ENCODE assay signal across 18 cellular contexts in the genomic region with DNA sequence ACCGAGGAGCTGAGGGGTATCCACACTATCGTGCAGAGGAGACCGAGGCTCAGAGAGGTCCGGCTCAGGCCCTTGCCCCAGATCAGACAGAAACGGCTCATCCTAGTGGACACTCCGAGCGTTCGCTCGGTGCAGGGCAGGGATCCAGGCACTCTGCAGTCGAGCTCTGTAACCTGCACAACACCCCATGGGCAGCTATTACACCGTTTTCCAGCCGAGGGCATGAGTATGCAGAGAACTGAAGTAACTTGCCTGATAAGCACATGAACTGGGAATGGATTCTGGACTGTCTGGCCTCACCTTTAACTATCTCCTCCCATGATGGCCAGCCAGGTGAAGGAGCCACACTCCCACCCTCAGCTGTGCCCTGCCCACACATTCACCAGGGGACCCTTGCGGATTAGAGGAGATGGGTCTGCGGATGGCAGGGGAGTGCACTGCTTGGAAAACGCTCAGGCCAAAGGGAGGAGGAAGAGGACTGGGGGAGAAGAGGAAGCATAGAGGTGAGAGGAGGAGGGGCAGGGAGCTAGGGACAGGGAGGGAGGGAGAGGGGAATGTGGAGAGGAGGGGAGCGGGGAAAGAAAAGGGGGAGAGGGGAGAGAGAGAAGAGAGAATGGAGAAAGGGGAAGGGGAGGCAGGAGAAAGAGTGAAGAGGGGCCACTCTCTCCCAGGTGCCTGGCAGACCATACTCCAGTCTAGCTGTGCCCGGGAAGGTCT. TPM values are rescaled to one million over a fixed set of nuclear protein-coding genes. Genes with fewer than 3 reads are reported as not detected.
A peak's percentile ranks its signal among the peaks of the same experiment; 100 is the strongest.
DNase-seq lines count a peak whose midpoint lies in the region; TF ChIP-seq lines count a peak whose summit lies in the region.
"Had no signal": no experiment of that assay in that cellular context is flagged by ENCODE, and none has a peak within 500 bp of the region (broad histone marks: within the 10 kb centered on the region; RNA-seq: fewer than 3 reads in every experiment).

No MANE protein-coding gene starts in this region.

- H2AK5ac ChIP-seq in neuronal stem cell (ENCODE audit: low read depth, low read length), result peak overlapping the region; percentile 83

- H2BK5ac ChIP-seq in neuronal stem cell (ENCODE audit: low read length), result peak overlapping the region; percentile 50

- no peaks in the 10 kb centered on the region for H4K20me1 ChIP-seq in Loucy (ENCODE audit: insufficient read depth, low read length, poor library complexity, severe bottlenecking)

- no peaks in the 10 kb centered on the region for H3K79me1 ChIP-seq in neuronal stem cell (ENCODE audit: low read depth, low read length)

- no peaks in the 10 kb centered on the region for H3K9me3 Mint-ChIP-seq in endodermal cell
- H3K9me3 Mint-ChIP-seq: dendritic cell treated with granulocyte-macrophage colony-stimulating factor and Interleukin-4, amounts not matched to agents 40 ng/mL and 50 ng/mL, for 4 days; IgD-negative memory B cell; memory B cell had no signal

- H3K27ac Mint-ChIP-seq in endodermal cell, result no peak overlapping the region
- H3K27ac Mint-ChIP-seq: dendritic cell treated with granulocyte-macrophage colony-stimulating factor and Interleukin-4, amounts not matched to agents 40 ng/mL and 50 ng/mL, for 4 days; IgD-negative memory B cell; memory B cell had no signal

- H4K91ac ChIP-seq in neuronal stem cell (ENCODE audit: low read depth, low read length, poor library complexity), result no peak overlapping the region

- H3K4me3 Mint-ChIP-seq in endodermal cell, result peak overlapping the region; percentile 17
- H3K4me3 Mint-ChIP-seq: dendritic cell treated with granulocyte-macrophage colony-stimulating factor and Interleukin-4, amounts not matched to agents 40 ng/mL and 50 ng/mL, for 4 days; IgD-negative memory B cell; memory B cell had no signal

- no peak for DNase-seq in endodermal cell
- DNase-seq in neuronal stem cell (ENCODE audit: low spot score), result no peak
- no peak for DNase-seq in adrenal gland
- DNase-seq in NCI-H526 (lab: John Stamatoyannopoulos, UW), result no peak
- no peak for DNase-seq in NCI-H1930 (lab: John Stamatoyannopoulos, UW)
- DNase-seq: activated gamma-delta T cell treated with Interleukin-2 at 50 U/mL for 16 hours; DND-41; erythroblast; NCI-H2107; NCI-H748 treated with DMSO at 0.1 percent for 48 hours; nucleus accumbens; stimulated activated CD4-positive, alpha-beta T cell treated with anti-CD3 and anti-CD28 coated beads, Interleukin-2, amount 100 ng/mL, for 24 hours had no signal

- H3K9ac ChIP-seq in ES-I3 (ENCODE audit: low read depth, low read length) (peak overlapping the region; percentile 35; the same call in 1 of the 2 replicates), Loucy (ENCODE audit: low read depth, low read length, poor library complexity, severe bottlenecking) (no peak overlapping the region), endodermal cell (ENCODE audit: extremely low read depth, low read length, poor library complexity, severe bottlenecking) (no peak overlapping the region), neuronal stem cell (ENCODE audit: low read depth, low read length, poor library complexity) (peak overlapping the region; percentile 77)

- H3K4ac ChIP-seq in neuronal stem cell (ENCODE audit: low read length), result no peak overlapping the region

- H2AFZ ChIP-seq in Loucy (ENCODE audit: low read length) (no peak overlapping the region), neuronal stem cell (ENCODE audit: low read length) (no peak overlapping the region)

- H3K27ac ChIP-seq in endodermal cell (ENCODE audit: low read depth, low read length), result no peak overlapping the region
- no peak overlapping the region for H3K27ac ChIP-seq in neuronal stem cell (replicated peaks; ENCODE audit: low read length)
- no peak overlapping the region for H3K27ac ChIP-seq in adrenal gland
- H3K27ac ChIP-seq: gastroesophageal sphincter had no signal

- TF ChIP-seq CTCF in Loucy (conservative IDR thresholded peaks at IDR 0.05; ENCODE audit: low read length) (no peak), endodermal cell (conservative IDR thresholded peaks at IDR 0.05) (peak; percentile 45), adrenal gland (IDR thresholded peaks at IDR 0.05) (no peak)

- H3K79me2 ChIP-seq in Loucy (ENCODE audit: insufficient read depth, low read length), result peaks cover 21% of the 10 kb centered on the region

- peaks cover 32% of the 10 kb centered on the region for H3K4me1 Mint-ChIP-seq in endodermal cell

- H2BK120ac ChIP-seq in neuronal stem cell (ENCODE audit: low read depth, low read length), result no peak overlapping the region

- H3K9me3 ChIP-seq in ES-I3 (ENCODE audit: control insufficient read depth, insufficient read depth, low read length) (no peaks in the 10 kb centered on the region), Loucy (ENCODE audit: insufficient read depth, low read depth, low read length) (no peaks in the 10 kb centered on the region), endodermal cell (ENCODE audit: control insufficient read depth, low read length) (no peaks in the 10 kb centered on the region), neuronal stem cell (replicated peaks in 1 of 2; ENCODE audit: control insufficient read depth in 2 of 2, insufficient read depth in 1 of 2, low read depth in 1 of 2, low read length in 2 of 2) (no peaks in the 10 kb centered on the region), adrenal gland (replicated peaks in 1 of 3) (no peaks in the 10 kb centered on the region)
- H3K9me3 ChIP-seq: gastroesophageal sphincter had no signal

- peak overlapping the region; percentile 56 for H3K14ac ChIP-seq in neuronal stem cell (ENCODE audit: low read length)

- H3F3A ChIP-seq in Loucy (ENCODE audit: low read depth), result peaks cover 4% of the 10 kb centered on the region

- H3K23ac ChIP-seq in neuronal stem cell (ENCODE audit: low read depth, low read length, poor library complexity), result peak overlapping the region; percentile 89

- H3K4me2 ChIP-seq in Loucy (ENCODE audit: low read depth, low read length, poor library complexity, severe bottlenecking) (peak overlapping the region; percentile 17), neuronal stem cell (ENCODE audit: insufficient read depth, low read length, poor library complexity, severe bottlenecking) (no peak overlapping the region)

- WGBS in endodermal cell (ENCODE audit: insufficient coverage in 1 of 2, insufficient read length in 1 of 2), 2 experiments, result 59 to 63% methylated on average over 16 to 17 of the region's 17 CpGs
- no CpG with 5 or more reads among the region's 17 CpGs for WGBS in neuronal stem cell (ENCODE audit: extremely low coverage in 2 of 2, insufficient read length in 2 of 2, insufficient replicate concordance in 1 of 2), 2 donors
- WGBS in adrenal gland, 4 donors, result 58 to 70% (median 65%) methylated on average over 6 to 17 of the region's 17 CpGs

- H3K4me1 ChIP-seq in ES-I3 (ENCODE audit: insufficient read depth, low read length) (peaks cover 39% of the 10 kb centered on the region), Loucy (ENCODE audit: insufficient read depth, low read length, poor library complexity, severe bottlenecking) (peaks cover 54% of the 10 kb centered on the region), endodermal cell (ENCODE audit: control insufficient read depth, insufficient read depth, low read length) (peaks cover 8% of the 10 kb centered on the region), neuronal stem cell (ENCODE audit: control insufficient read depth in 2 of 2, insufficient read depth in 1 of 2, low read depth in 1 of 2, low read length in 2 of 2) (peaks cover 28 to 34% of the 10 kb centered on the region in 2 donors), adrenal gland (replicated peaks in 1 of 2) (peaks cover 0 to 8% of the 10 kb centered on the region in 2 donors)

- H3K27me3 ChIP-seq in Loucy (ENCODE audit: insufficient read depth, low read length, poor library complexity, severe bottlenecking), result no peaks in the 10 kb centered on the region
- H3K27me3 ChIP-seq in endodermal cell (ENCODE audit: control insufficient read depth, insufficient read depth, low read length, poor library complexity, severe bottlenecking), result no peaks in the 10 kb centered on the region
- H3K27me3 ChIP-seq in neuronal stem cell (ENCODE audit: control insufficient read depth in 3 of 3, insufficient read depth in 3 of 3, low read depth in 1 of 3, low read length in 3 of 3), result peaks cover 0 to 10% (median 0%) of the 10 kb centered on the region in 3 experiments
- H3K27me3 ChIP-seq in adrenal gland, result no peaks in the 10 kb centered on the region
- H3K27me3 ChIP-seq: gastroesophageal sphincter had no signal

- no peak for TF ChIP-seq POLR2A in adrenal gland (IDR thresholded peaks at IDR 0.05)

- H3K18ac ChIP-seq in neuronal stem cell (ENCODE audit: low read length), result peak overlapping the region; percentile 74

- H3K9me2 ChIP-seq in Loucy (replicated peaks; ENCODE audit: low read depth, low read length), result no peaks in the 10 kb centered on the region

- H3K27me3 Mint-ChIP-seq in endodermal cell (ENCODE audit: insufficient read depth), result peaks cover 8% of the 10 kb centered on the region

- no peak overlapping the region for H2BK12ac ChIP-seq in neuronal stem cell (ENCODE audit: low read length)

- H3K4me3 ChIP-seq in Loucy (ENCODE audit: low read length, poor library complexity, severe bottlenecking) (no peak overlapping the region), endodermal cell (ENCODE audit: low read length) (no peak overlapping the region), neuronal stem cell (ENCODE audit: low read length in 2 of 2) (no peak overlapping the region), adrenal gland (no peak overlapping the region)
- H3K4me3 ChIP-seq: gastroesophageal sphincter had no signal

- no peaks in the 10 kb centered on the region for H3K36me3 ChIP-seq in ES-I3 (ENCODE audit: insufficient read depth, low read length)
- no peaks in the 10 kb centered on the region for H3K36me3 ChIP-seq in Loucy (ENCODE audit: insufficient read depth, low read length)
- no peaks in the 10 kb centered on the region for H3K36me3 ChIP-seq in endodermal cell (ENCODE audit: control insufficient read depth, insufficient read depth, low read length)
- H3K36me3 ChIP-seq in neuronal stem cell (replicated peaks in 1 of 2; ENCODE audit: control insufficient read depth in 2 of 2, insufficient read depth in 2 of 2, low read length in 2 of 2), result no peaks in the 10 kb centered on the region
- H3K36me3 ChIP-seq in adrenal gland (replicated peaks in 1 of 2), result no peaks in the 10 kb centered on the region
- H3K36me3 ChIP-seq: gastroesophageal sphincter had no signal

- H2BK15ac ChIP-seq in neuronal stem cell (ENCODE audit: low read length), result peak overlapping the region; percentile 75

- intact Hi-C loops in adrenal gland (cut with DNase I), result no loop called here

- no peak overlapping the region for H4K8ac ChIP-seq in neuronal stem cell (ENCODE audit: low read depth, low read length)

- peaks cover 3% of the 10 kb centered on the region for H3K36me3 Mint-ChIP-seq in endodermal cell (ENCODE audit: low read depth)
- H3K36me3 Mint-ChIP-seq: IgD-negative memory B cell, memory B cell had no signal

RNA-seq across cellular contexts. Expression of a gene that starts 33.0 kb away (rescaled TPM):
- 100 to 1,000 TPM; 113 to 134 TPM for total RNA-seq in endodermal cell
- 27.9 TPM for polyA plus RNA-seq in endodermal cell (2013, experiment 1 of 2)
- polyA plus RNA-seq in endodermal cell (2013, experiment 2 of 2), result 31.8 TPM
- polyA plus RNA-seq in neuronal stem cell (2013, experiment 1 of 2), result 18.5 TPM
- 19.2 TPM for polyA plus RNA-seq in neuronal stem cell (2013, experiment 2 of 2)
- 10 to 100 TPM; 19.6 to 43.9 (median 28.3) TPM for total RNA-seq in adrenal gland
- polyA plus RNA-seq in adrenal gland, result 10 to 100 TPM in 2 of 3 donors, 1 to 10 TPM in 1; 5.6 to 16.2 (median 11.9) TPM

Comparison
In these comparisons a context has a peak if more than half of its experiments do, and no peak if none do; other contexts are left out.
1. H3K9ac ChIP-seq: peak in ES-I3 (single experiment) and neuronal stem cell (single experiment); none in Loucy (single experiment) and endodermal cell (single experiment).